In the genomic region with DNA sequence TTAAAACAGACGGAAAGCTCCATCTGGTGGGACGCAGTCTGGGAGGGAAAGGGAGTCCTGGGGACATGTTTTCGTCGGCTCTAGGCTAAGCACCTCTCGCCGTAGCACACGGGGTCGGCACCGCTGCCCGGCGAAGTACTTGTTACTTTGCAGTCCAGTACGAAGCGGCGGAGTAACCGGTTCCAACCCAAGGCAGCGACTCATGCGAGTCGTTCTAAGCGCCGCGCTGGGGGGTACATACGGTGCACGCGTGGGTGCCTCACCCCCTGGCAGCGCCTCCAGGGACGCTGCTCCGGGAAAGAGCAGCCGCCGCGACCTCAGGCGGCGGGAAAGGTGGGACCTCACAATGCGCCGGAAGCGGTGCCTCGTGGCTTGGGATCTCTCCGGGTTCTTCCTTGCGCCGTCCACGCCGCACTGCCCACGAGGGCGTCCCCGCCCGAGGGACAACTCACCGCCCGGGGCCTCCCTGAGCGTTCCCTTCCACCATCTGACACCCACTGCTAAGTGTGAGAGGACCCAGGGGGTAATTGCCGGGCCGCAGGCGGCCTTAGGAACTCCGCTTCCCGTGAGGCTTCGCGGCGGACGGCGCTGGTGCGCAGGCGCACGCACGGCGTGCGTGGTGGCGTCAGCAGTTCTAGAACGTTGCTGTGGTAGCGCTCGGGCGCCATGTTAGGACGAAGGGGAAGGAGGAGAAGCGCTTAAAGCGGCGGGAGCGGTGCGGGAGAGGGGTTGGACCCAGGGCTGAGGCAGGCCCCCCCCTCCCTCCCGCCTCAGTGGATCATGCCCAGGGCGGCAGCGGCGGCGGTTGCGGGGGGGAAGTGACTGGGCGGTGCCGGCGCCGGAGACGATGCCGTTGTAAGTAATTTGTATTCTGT, we compare ENCODE assay signal across 1 cellular context.
TF ChIP-seq lines count a peak whose summit lies in the region.

TSS of gene PAPOLA (plus strand) at position 637 of the 875 bp plus-strand sequence. CDS start at position 848, 211 bp downstream.

TF ChIP-seq in GM23338, 12 proteins besides CTCF, POLR2A, EP300 and RAD21 (continued from another document):
- TF ChIP-seq, protein P1, sequence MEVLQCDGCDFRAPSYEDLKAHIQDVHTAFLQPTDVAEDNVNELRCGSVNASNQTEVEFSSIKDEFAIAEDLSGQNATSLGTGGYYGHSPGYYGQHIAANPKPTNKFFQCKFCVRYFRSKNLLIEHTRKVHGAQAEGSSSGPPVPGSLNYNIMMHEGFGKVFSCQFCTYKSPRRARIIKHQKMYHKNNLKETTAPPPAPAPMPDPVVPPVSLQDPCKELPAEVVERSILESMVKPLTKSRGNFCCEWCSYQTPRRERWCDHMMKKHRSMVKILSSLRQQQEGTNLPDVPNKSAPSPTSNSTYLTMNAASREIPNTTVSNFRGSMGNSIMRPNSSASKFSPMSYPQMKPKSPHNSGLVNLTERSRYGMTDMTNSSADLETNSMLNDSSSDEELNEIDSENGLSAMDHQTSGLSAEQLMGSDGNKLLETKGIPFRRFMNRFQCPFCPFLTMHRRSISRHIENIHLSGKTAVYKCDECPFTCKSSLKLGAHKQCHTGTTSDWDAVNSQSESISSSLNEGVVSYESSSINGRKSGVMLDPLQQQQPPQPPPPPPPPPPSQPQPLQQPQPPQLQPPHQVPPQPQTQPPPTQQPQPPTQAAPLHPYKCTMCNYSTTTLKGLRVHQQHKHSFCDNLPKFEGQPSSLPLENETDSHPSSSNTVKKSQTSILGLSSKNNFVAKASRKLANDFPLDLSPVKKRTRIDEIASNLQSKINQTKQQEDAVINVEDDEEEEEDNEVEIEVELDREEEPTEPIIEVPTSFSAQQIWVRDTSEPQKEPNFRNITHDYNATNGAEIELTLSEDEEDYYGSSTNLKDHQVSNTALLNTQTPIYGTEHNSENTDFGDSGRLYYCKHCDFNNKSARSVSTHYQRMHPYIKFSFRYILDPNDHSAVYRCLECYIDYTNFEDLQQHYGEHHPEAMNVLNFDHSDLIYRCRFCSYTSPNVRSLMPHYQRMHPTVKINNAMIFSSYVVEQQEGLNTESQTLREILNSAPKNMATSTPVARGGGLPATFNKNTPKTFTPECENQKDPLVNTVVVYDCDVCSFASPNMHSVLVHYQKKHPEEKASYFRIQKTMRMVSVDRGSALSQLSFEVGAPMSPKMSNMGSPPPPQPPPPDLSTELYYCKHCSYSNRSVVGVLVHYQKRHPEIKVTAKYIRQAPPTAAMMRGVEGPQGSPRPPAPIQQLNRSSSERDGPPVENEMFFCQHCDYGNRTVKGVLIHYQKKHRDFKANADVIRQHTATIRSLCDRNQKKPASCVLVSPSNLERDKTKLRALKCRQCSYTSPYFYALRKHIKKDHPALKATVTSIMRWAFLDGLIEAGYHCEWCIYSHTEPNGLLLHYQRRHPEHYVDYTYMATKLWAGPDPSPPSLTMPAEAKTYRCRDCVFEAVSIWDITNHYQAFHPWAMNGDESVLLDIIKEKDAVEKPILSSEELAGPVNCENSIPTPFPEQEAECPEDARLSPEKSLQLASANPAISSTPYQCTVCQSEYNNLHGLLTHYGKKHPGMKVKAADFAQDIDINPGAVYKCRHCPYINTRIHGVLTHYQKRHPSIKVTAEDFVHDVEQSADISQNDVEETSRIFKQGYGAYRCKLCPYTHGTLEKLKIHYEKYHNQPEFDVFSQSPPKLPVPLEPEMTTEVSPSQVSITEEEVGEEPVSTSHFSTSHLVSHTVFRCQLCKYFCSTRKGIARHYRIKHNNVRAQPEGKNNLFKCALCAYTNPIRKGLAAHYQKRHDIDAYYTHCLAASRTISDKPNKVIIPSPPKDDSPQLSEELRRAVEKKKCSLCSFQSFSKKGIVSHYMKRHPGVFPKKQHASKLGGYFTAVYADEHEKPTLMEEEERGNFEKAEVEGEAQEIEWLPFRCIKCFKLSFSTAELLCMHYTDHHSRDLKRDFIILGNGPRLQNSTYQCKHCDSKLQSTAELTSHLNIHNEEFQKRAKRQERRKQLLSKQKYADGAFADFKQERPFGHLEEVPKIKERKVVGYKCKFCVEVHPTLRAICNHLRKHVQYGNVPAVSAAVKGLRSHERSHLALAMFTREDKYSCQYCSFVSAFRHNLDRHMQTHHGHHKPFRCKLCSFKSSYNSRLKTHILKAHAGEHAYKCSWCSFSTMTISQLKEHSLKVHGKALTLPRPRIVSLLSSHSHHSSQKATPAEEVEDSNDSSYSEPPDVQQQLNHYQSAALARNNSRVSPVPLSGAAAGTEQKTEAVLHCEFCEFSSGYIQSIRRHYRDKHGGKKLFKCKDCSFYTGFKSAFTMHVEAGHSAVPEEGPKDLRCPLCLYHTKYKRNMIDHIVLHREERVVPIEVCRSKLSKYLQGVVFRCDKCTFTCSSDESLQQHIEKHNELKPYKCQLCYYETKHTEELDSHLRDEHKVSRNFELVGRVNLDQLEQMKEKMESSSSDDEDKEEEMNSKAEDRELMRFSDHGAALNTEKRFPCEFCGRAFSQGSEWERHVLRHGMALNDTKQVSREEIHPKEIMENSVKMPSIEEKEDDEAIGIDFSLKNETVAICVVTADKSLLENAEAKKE (CRISPR knock-in tag; IDR thresholded peaks at IDR 0.05): no peak
